Comparison of ENCODE assay signal across 13 cellular contexts in genomic region chr9:109463924-109464625, GRCh38. TPM values are rescaled to one million over a fixed set of nuclear protein-coding genes. Genes with fewer than 3 reads are reported as not detected.
DNase-seq lines count a peak whose midpoint lies in the region; ATAC-seq, FAIRE-seq and TF ChIP-seq lines count a peak whose summit lies in the region.
"Had no signal": no experiment of that assay in that cellular context is flagged by ENCODE, and none has a peak within 500 bp of the region (broad histone marks: within the 10 kb centered on the region; RNA-seq: fewer than 3 reads in every experiment).

No MANE protein-coding gene starts in this region.

- no peak overlapping the region for H2BK15ac ChIP-seq in mesendoderm (replicated peaks; ENCODE audit: low read depth)

- no peak overlapping the region for H2AK5ac ChIP-seq in mesendoderm (ENCODE audit: low read length)

- H3K9ac ChIP-seq in mesendoderm (ENCODE audit: low read length): no peak overlapping the region

- no peak overlapping the region for H3K4me3 Mint-ChIP-seq in WTC11
- H3K4me3 Mint-ChIP-seq: CD4-positive, alpha-beta memory T cell had no signal

- no peak overlapping the region for H3K4me3 ChIP-seq in bronchial epithelial cell (ENCODE audit: low read depth, low read length)
- no peak overlapping the region for H3K4me3 ChIP-seq in mesendoderm (ENCODE audit: low read length)
- H3K4me3 ChIP-seq: heart right ventricle had no signal

- H3K27ac Mint-ChIP-seq in WTC11: no peak overlapping the region
- H3K27ac Mint-ChIP-seq: CD4-positive, alpha-beta memory T cell had no signal

- H3K9me3 Mint-ChIP-seq in WTC11: no peaks in the 10 kb centered on the region

- H3K36me3 Mint-ChIP-seq in WTC11: no peaks in the 10 kb centered on the region
- H3K36me3 Mint-ChIP-seq: CD4-positive, alpha-beta memory T cell had no signal

- POLR2A ChIA-PET in WTC11 (lab: Charles Lee): no interaction called here

- H3K56ac ChIP-seq in mesendoderm (ENCODE audit: low read length): no peak overlapping the region

- TF ChIP-seq CTCF in bronchial epithelial cell (IDR thresholded peaks at IDR 0.05; ENCODE audit: insufficient read depth, low read length, severe bottlenecking): no peak
- TF ChIP-seq CTCF in WTC11 (IDR thresholded peaks at IDR 0.05): no peak

- 100% methylated on average over 1 of the region's 7 CpGs for WGBS in mesendoderm (ENCODE audit: extremely low coverage, insufficient coverage, low lambda C conversion rate)

- H3K27me3 ChIP-seq in bronchial epithelial cell (ENCODE audit: control insufficient read depth, insufficient read depth, low read length) (no peaks in the 10 kb centered on the region), mesendoderm (ENCODE audit: insufficient read depth, low read length, poor library complexity) (no peaks in the 10 kb centered on the region)

- no peak overlapping the region for H3K18ac ChIP-seq in mesendoderm (ENCODE audit: low read length)

- no peaks in the 10 kb centered on the region for H3K79me1 ChIP-seq in mesendoderm (ENCODE audit: low read length)

- ATAC-seq in GM19455 (IDR thresholded peaks at IDR 0.05; ENCODE audit: unreplicated experiment) (peak; percentile 71), HG03354 (IDR thresholded peaks at IDR 0.05; ENCODE audit: poor library complexity, severe bottlenecking, unreplicated experiment) (peak; percentile 64), WTC11 (no peak)
- ATAC-seq: heart right ventricle had no signal

- H3K4ac ChIP-seq in mesendoderm (ENCODE audit: low read depth, low read length): no peak overlapping the region

- CTCF ChIA-PET in WTC11 (lab: Charles Lee): interaction anchor here (6.9 kb wide), 1 partner anchor 7 kb away, joined by 79 read pairs; no protein-coding TSS in a partner anchor

- no peak overlapping the region for H3K23ac ChIP-seq in mesendoderm (ENCODE audit: low read length)

- FAIRE-seq in GM18507 (lab: Jason Lieb, UNC): peak; percentile 66
- no peak for FAIRE-seq in bronchial epithelial cell (lab: Jason Lieb, UNC)

- H4K5ac ChIP-seq in mesendoderm (ENCODE audit: low read length): no peak overlapping the region

- H3K36me3 ChIP-seq in bronchial epithelial cell (ENCODE audit: control insufficient read depth, insufficient read depth, low read length) (peaks cover 6% of the 10 kb centered on the region), mesendoderm (ENCODE audit: control insufficient read depth, insufficient read depth, low read length) (no peaks in the 10 kb centered on the region)

- H2BK120ac ChIP-seq in mesendoderm (ENCODE audit: low read depth, low read length): no peak overlapping the region

- H2BK5ac ChIP-seq in mesendoderm (ENCODE audit: low read length): no peak overlapping the region

- DNase-seq in GM18507 (ENCODE audit: extremely low spot score, insufficient read length, low read depth) (no peak), bronchial epithelial cell (ENCODE audit: low read depth) (peak; percentile 47), dedifferentiated amniotic fluid mesenchymal stem cell (ENCODE audit: extremely low spot score) (no peak), NCI-H1436 (lab: John Stamatoyannopoulos, UW) (no peak), mesendoderm (no peak), WTC11 (ENCODE audit: low spot score) (no peak)
- DNase-seq: activated CD8-positive, alpha-beta memory T cell treated with anti-CD3 and anti-CD28 coated beads, Interleukin-2, amount 50 U/mL, for 48 hours; CD4-positive, alpha-beta memory T cell; heart right ventricle; NCI-H187 had no signal

- no peak overlapping the region for H3K27ac ChIP-seq in mesendoderm (ENCODE audit: low read depth, low read length)
- H3K27ac ChIP-seq: heart right ventricle had no signal

- H3K4me1 ChIP-seq in mesendoderm (ENCODE audit: control insufficient read depth, low read depth, low read length): no peaks in the 10 kb centered on the region
- H3K4me1 ChIP-seq: heart right ventricle had no signal

- H4K8ac ChIP-seq in mesendoderm (ENCODE audit: low read depth, low read length): no peak overlapping the region

- H3K4me2 ChIP-seq in mesendoderm (ENCODE audit: low read length): no peak overlapping the region

- no peaks in the 10 kb centered on the region for H3K79me2 ChIP-seq in mesendoderm (ENCODE audit: control insufficient read depth, insufficient read depth, low read length)

- H3K4me1 Mint-ChIP-seq in WTC11: peaks cover 3% of the 10 kb centered on the region; the same call in 1 of the 2 replicates
- H3K4me1 Mint-ChIP-seq: CD4-positive, alpha-beta memory T cell had no signal

- H3K27me3 Mint-ChIP-seq in WTC11 (ENCODE audit: low read depth): no peaks in the 10 kb centered on the region

TF ChIP-seq in WTC11, 78 proteins besides CTCF, POLR2A, EP300 and RAD21:
- TF ChIP-seq FOXP4 (CRISPR knock-in tag; IDR thresholded peaks at IDR 0.05): no peak
- no peak for TF ChIP-seq MLX (CRISPR knock-in tag; IDR thresholded peaks at IDR 0.05)
- TF ChIP-seq IRF1 (CRISPR knock-in tag; IDR thresholded peaks at IDR 0.05): no peak
- TF ChIP-seq EMX1 (CRISPR knock-in tag; IDR thresholded peaks at IDR 0.05): no peak
- no peak for TF ChIP-seq ZBTB43 (CRISPR knock-in tag; IDR thresholded peaks at IDR 0.05)

RNA-seq across cellular contexts. Expression of gene PTPN3, which starts 34.0 kb away (rescaled TPM):
- 14.2 and 26.2 TPM in 2 replicates for total RNA-seq in bronchial epithelial cell
- 0.80 TPM for polyA plus RNA-seq in mesendoderm (2013, experiment 1 of 2)
- 0.91 TPM for polyA plus RNA-seq in mesendoderm (2013, experiment 2 of 2)
- total RNA-seq in WTC11 (2021): 1.7 to 2.4 TPM (median 2.1 TPM) in 3 replicates
- total RNA-seq: CD4-positive, alpha-beta memory T cell; OCI-LY7 had no signal
- polyA plus RNA-seq: CD4-positive, alpha-beta memory T cell had no signal
